9 cellular contexts compared by ENCODE assay signal in genomic region chr10:44008270-44008916, GRCh38.
DNase-seq lines count a peak whose midpoint lies in the region; ATAC-seq and TF ChIP-seq lines count a peak whose summit lies in the region.
"Had no signal": no experiment of that assay in that cellular context is flagged by ENCODE, and none has a peak within 500 bp of the region (broad histone marks: within the 10 kb centered on the region; RNA-seq: fewer than 3 reads in every experiment).

No MANE protein-coding gene starts in this region.

- DNase-seq in ascending aorta (ENCODE audit: low spot score in 2 of 2) (no peak), trophoblast cell (peak; percentile 92 to 94), DMS153 treated with DMSO at 0.1 percent for 48 hours (lab: John Stamatoyannopoulos, UW; ENCODE audit: unreplicated experiment) (no peak), foreskin fibroblast (no peak)
- DNase-seq in stimulated activated naive CD8-positive, alpha-beta T cell treated with anti-CD3 and anti-CD28 coated beads, Interleukin-15, amount 100 ng/mL, for 72 hours, result no peak
- DNase-seq: NCI-H1048 had no signal

- H3K79me1 ChIP-seq in trophoblast cell (ENCODE audit: low read length), result peaks cover 5% of the 10 kb centered on the region

- H3K79me2 ChIP-seq in trophoblast cell (ENCODE audit: control insufficient read depth, insufficient read depth, low read length, poor library complexity), result peaks cover 1% of the 10 kb centered on the region

- peaks cover 12% of the 10 kb centered on the region for H3K4me1 Mint-ChIP-seq in stimulated activated naive CD8-positive, alpha-beta T cell treated with anti-CD3 and anti-CD28 coated beads, Interleukin-15, amount 100 ng/mL, for 72 hours

- H4K12ac ChIP-seq in trophoblast cell (ENCODE audit: low read depth, low read length), result no peak overlapping the region

- peaks cover 43% of the 10 kb centered on the region for H3K27me3 Mint-ChIP-seq in stimulated activated naive CD8-positive, alpha-beta T cell treated with anti-CD3 and anti-CD28 coated beads, Interleukin-15, amount 100 ng/mL, for 72 hours

- H3K4me1 ChIP-seq in ascending aorta (peaks cover 6% of the 10 kb centered on the region in 2 donors), trophoblast cell (ENCODE audit: control insufficient read depth in 1 of 2, insufficient read depth in 2 of 2, low read length in 2 of 2) (peaks cover 7 to 8% of the 10 kb centered on the region in 2 experiments)

- no peak overlapping the region for H3K14ac ChIP-seq in trophoblast cell (ENCODE audit: low read length)

- no peak overlapping the region for H4K8ac ChIP-seq in trophoblast cell (ENCODE audit: low read depth, low read length)

- peak; percentile 38 for ATAC-seq in GM18867 (IDR thresholded peaks at IDR 0.05; ENCODE audit: unreplicated experiment)
- peak; percentile 40 for ATAC-seq in HG02870 (IDR thresholded peaks at IDR 0.05; ENCODE audit: unreplicated experiment)
- ATAC-seq in GM21528 (IDR thresholded peaks at IDR 0.05; ENCODE audit: low FRiP score, unreplicated experiment), result no peak
- no peak for ATAC-seq in stimulated activated naive CD8-positive, alpha-beta T cell treated with anti-CD3 and anti-CD28 coated beads, Interleukin-15, amount 100 ng/mL, for 72 hours

- H3K23ac ChIP-seq in trophoblast cell (ENCODE audit: low read length), result no peak overlapping the region

- peak overlapping the region; percentile 67 for H4K91ac ChIP-seq in trophoblast cell (ENCODE audit: low read depth, low read length)

- H3K4me3 Mint-ChIP-seq in stimulated activated naive CD8-positive, alpha-beta T cell treated with anti-CD3 and anti-CD28 coated beads, Interleukin-15, amount 100 ng/mL, for 72 hours, result no peak overlapping the region

- H3K4me2 ChIP-seq in trophoblast cell (ENCODE audit: low read length), result no peak overlapping the region

- H3K4me3 ChIP-seq in ascending aorta, result no peak overlapping the region
- H3K4me3 ChIP-seq in trophoblast cell (ENCODE audit: low read depth, low read length), result no peak overlapping the region
- no peak overlapping the region for H3K4me3 ChIP-seq in foreskin fibroblast (ENCODE audit: low read depth in 1 of 2, low read length in 2 of 2)

- no peak for TF ChIP-seq CTCF in ascending aorta (IDR thresholded peaks at IDR 0.05)
- TF ChIP-seq CTCF in foreskin fibroblast (IDR thresholded peaks at IDR 0.05; ENCODE audit: low read depth, low read length), result no peak

- H3K27ac Mint-ChIP-seq in stimulated activated naive CD8-positive, alpha-beta T cell treated with anti-CD3 and anti-CD28 coated beads, Interleukin-15, amount 100 ng/mL, for 72 hours, result no peak overlapping the region

- H2BK5ac ChIP-seq in trophoblast cell (ENCODE audit: low read depth, low read length, poor library complexity), result no peak overlapping the region

- intact Hi-C loops in ascending aorta (cut with DNase I), result no loop called here

- no peak overlapping the region for H2BK12ac ChIP-seq in trophoblast cell (ENCODE audit: low read length)

- no peak overlapping the region for H3K4ac ChIP-seq in trophoblast cell (ENCODE audit: low read depth, low read length)

- H3K36me3 ChIP-seq in ascending aorta, result no peaks in the 10 kb centered on the region
- no peaks in the 10 kb centered on the region for H3K36me3 ChIP-seq in trophoblast cell (ENCODE audit: control insufficient read depth in 1 of 2, insufficient read depth in 2 of 2, low read length in 2 of 2)

- H3K9ac ChIP-seq in trophoblast cell (ENCODE audit: low read length), result no peak overlapping the region

- H2AFZ ChIP-seq in trophoblast cell (ENCODE audit: insufficient read depth, low read length, poor library complexity), result no peak overlapping the region

- H3K9me3 ChIP-seq in ascending aorta (no peaks in the 10 kb centered on the region), trophoblast cell (ENCODE audit: insufficient read depth, low read depth, low read length) (no peaks in the 10 kb centered on the region)

- H2AK5ac ChIP-seq in trophoblast cell (ENCODE audit: low read length), result no peak overlapping the region

- no CpG with 5 or more reads among the region's 10 CpGs for WGBS in trophoblast cell (ENCODE audit: extremely low coverage, insufficient coverage, insufficient read length)

- no peaks in the 10 kb centered on the region for H3K9me3 Mint-ChIP-seq in stimulated activated naive CD8-positive, alpha-beta T cell treated with anti-CD3 and anti-CD28 coated beads, Interleukin-15, amount 100 ng/mL, for 72 hours

- no peak overlapping the region for H2BK120ac ChIP-seq in trophoblast cell (ENCODE audit: insufficient read depth, low read length, poor library complexity)

- H3K27me3 ChIP-seq in ascending aorta (no peaks in the 10 kb centered on the region), trophoblast cell (ENCODE audit: insufficient read depth, low read length) (no peaks in the 10 kb centered on the region)

- H3K18ac ChIP-seq in trophoblast cell (ENCODE audit: low read length), result no peak overlapping the region

- H3K27ac ChIP-seq in ascending aorta (peak overlapping the region; percentile 35 to 61), trophoblast cell (ENCODE audit: low read depth, low read length) (no peak overlapping the region)

Comparison
In these comparisons a context has a peak if more than half of its experiments do, and no peak if none do; other contexts are left out.
1. ATAC-seq: peak in GM18867 (single experiment) and HG02870 (single experiment); none in GM21528 (single experiment) and stimulated activated naive CD8-positive, alpha-beta T cell treated with anti-CD3 and anti-CD28 coated beads, Interleukin-15, amount 100 ng/mL, for 72 hours (single experiment).
2. DNase-seq: peak in trophoblast cell (2 of 2); none in ascending aorta (0 of 2), DMS153 treated with DMSO at 0.1 percent for 48 hours (single experiment), foreskin fibroblast (0 of 2) and stimulated activated naive CD8-positive, alpha-beta T cell treated with anti-CD3 and anti-CD28 coated beads, Interleukin-15, amount 100 ng/mL, for 72 hours (0 of 2).